ENCODE assay signal across 33 cellular contexts in genomic region chr2:118490323-118490722, GRCh38.
"Had no signal": no experiment of that assay in that cellular context is flagged by ENCODE, and none has a peak within 500 bp of the region (broad histone marks: within the 10 kb centered on the region; RNA-seq: fewer than 3 reads in every experiment).

No MANE protein-coding gene starts in this region.

- H3K4me3 Mint-ChIP-seq: activated CD4-positive, alpha-beta memory T cell treated with anti-CD3 and anti-CD28 coated beads for 36 hours; activated CD4-positive, alpha-beta T cell treated with anti-CD3 and anti-CD28 coated beads, Interleukin-2, amount 10 ng/mL, durations not matched to agents 24 days and 14 days; activated naive CD4-positive, alpha-beta T cell treated with anti-CD3 and anti-CD28 coated beads, Interleukin-2, amount 50 U/mL, for 24 hours; activated naive CD8-positive, alpha-beta T cell treated with anti-CD3 and anti-CD28 coated beads, Interleukin-2, amount 50 U/mL, for 24 hours; activated T-cell treated with anti-CD3 and anti-CD28 coated beads, Interleukin-2, amount 50 U/mL, for 4 hours; immature natural killer cell; naive thymus-derived CD4-positive, alpha-beta T cell; stimulated activated effector memory CD8-positive, alpha-beta T cell treated with anti-CD3 and anti-CD28 coated beads, Interleukin-12 subunit alpha, Interleukin-12 subunit beta, amount 100 ng/mL, for 72 hours; stimulated activated naive CD8-positive, alpha-beta T cell treated with anti-CD3 and anti-CD28 coated beads, Interleukin-15, amount 100 ng/mL, for 72 hours; T-helper 17 cell had no signal

- H3K4me3 ChIP-seq: coronary artery, dorsolateral prefrontal cortex, gastroesophageal sphincter, hepatocyte, ovary, skin epidermis, upper lobe of left lung had no signal

- H3K9me3 ChIP-seq: ovary, upper lobe of left lung had no signal

- ATAC-seq: activated naive CD8-positive, alpha-beta T cell treated with anti-CD3 and anti-CD28 coated beads, Interleukin-2, amount 50 U/mL, for 24 hours; activated T-cell treated with anti-CD3 and anti-CD28 coated beads, Interleukin-2, amount 50 U/mL, for 4 hours; gastroesophageal sphincter; left colon; naive thymus-derived CD4-positive, alpha-beta T cell; sciatic nerve; stimulated activated effector memory CD8-positive, alpha-beta T cell treated with anti-CD3 and anti-CD28 coated beads, Interleukin-12 subunit alpha, Interleukin-12 subunit beta, amount 100 ng/mL, for 72 hours; stimulated activated naive CD8-positive, alpha-beta T cell treated with anti-CD3 and anti-CD28 coated beads, Interleukin-15, amount 100 ng/mL, for 72 hours; T-helper 17 cell had no signal

- H3K36me3 Mint-ChIP-seq: activated CD4-positive, alpha-beta memory T cell treated with anti-CD3 and anti-CD28 coated beads for 36 hours; activated naive CD4-positive, alpha-beta T cell treated with anti-CD3 and anti-CD28 coated beads, Interleukin-2, amount 50 U/mL, for 24 hours; immature natural killer cell; stimulated activated effector memory CD8-positive, alpha-beta T cell treated with anti-CD3 and anti-CD28 coated beads, Interleukin-12 subunit alpha, Interleukin-12 subunit beta, amount 100 ng/mL, for 72 hours had no signal

- H3K36me3 ChIP-seq: gastroesophageal sphincter, ovary, upper lobe of left lung, WERI-Rb-1 had no signal

- H3K27me3 Mint-ChIP-seq: activated CD4-positive, alpha-beta T cell treated with anti-CD3 and anti-CD28 coated beads, Interleukin-2, amount 10 ng/mL, durations not matched to agents 24 days and 14 days had no signal

- H3K27ac ChIP-seq: coronary artery, dorsolateral prefrontal cortex, gastroesophageal sphincter, hepatocyte, ovary, skin epidermis, upper lobe of left lung, WERI-Rb-1 had no signal

- H3K9me3 Mint-ChIP-seq: activated CD4-positive, alpha-beta T cell treated with anti-CD3 and anti-CD28 coated beads, Interleukin-2, amount 10 ng/mL, durations not matched to agents 24 days and 14 days; activated naive CD8-positive, alpha-beta T cell treated with anti-CD3 and anti-CD28 coated beads, Interleukin-2, amount 50 U/mL, for 24 hours had no signal

- H3K4me1 Mint-ChIP-seq: activated CD4-positive, alpha-beta T cell treated with anti-CD3 and anti-CD28 coated beads, Interleukin-2, amount 10 ng/mL, durations not matched to agents 24 days and 14 days; activated naive CD4-positive, alpha-beta T cell treated with anti-CD3 and anti-CD28 coated beads, Interleukin-2, amount 50 U/mL, for 24 hours; activated naive CD8-positive, alpha-beta T cell treated with anti-CD3 and anti-CD28 coated beads, Interleukin-2, amount 50 U/mL, for 24 hours; immature natural killer cell; naive thymus-derived CD4-positive, alpha-beta T cell; stimulated activated effector memory CD8-positive, alpha-beta T cell treated with anti-CD3 and anti-CD28 coated beads, Interleukin-12 subunit alpha, Interleukin-12 subunit beta, amount 100 ng/mL, for 72 hours; stimulated activated naive CD8-positive, alpha-beta T cell treated with anti-CD3 and anti-CD28 coated beads, Interleukin-15, amount 100 ng/mL, for 72 hours; T-helper 17 cell had no signal

- H3K27ac Mint-ChIP-seq: activated CD4-positive, alpha-beta memory T cell treated with anti-CD3 and anti-CD28 coated beads for 36 hours; activated CD4-positive, alpha-beta T cell treated with anti-CD3 and anti-CD28 coated beads, Interleukin-2, amount 10 ng/mL, durations not matched to agents 24 days and 14 days; activated naive CD4-positive, alpha-beta T cell treated with anti-CD3 and anti-CD28 coated beads, Interleukin-2, amount 50 U/mL, for 24 hours; activated naive CD8-positive, alpha-beta T cell treated with anti-CD3 and anti-CD28 coated beads, Interleukin-2, amount 50 U/mL, for 24 hours; activated T-helper 2 cell treated with anti-CD3 and anti-CD28 coated beads, Interferon-gamma antibody, Interleukin-2, Interleukin-4, amounts not matched to agents 10 μg/mL and 5 μg/mL and 100 μg/mL, durations not matched to agents 14 hours and 24 hours and 36 hours; immature natural killer cell; naive thymus-derived CD4-positive, alpha-beta T cell; progenitor cell of endocrine pancreas; stimulated activated effector memory CD8-positive, alpha-beta T cell treated with anti-CD3 and anti-CD28 coated beads, Interleukin-12 subunit alpha, Interleukin-12 subunit beta, amount 100 ng/mL, for 72 hours; stimulated activated naive CD8-positive, alpha-beta T cell treated with anti-CD3 and anti-CD28 coated beads, Interleukin-15, amount 100 ng/mL, for 72 hours; T-helper 17 cell had no signal

- H3K4me1 ChIP-seq: gastroesophageal sphincter, upper lobe of left lung had no signal

- H3K27me3 ChIP-seq: ovary, upper lobe of left lung had no signal

- DNase-seq: activated CD4-positive, alpha-beta memory T cell treated with anti-CD3 and anti-CD28 coated beads for 36 hours; activated CD4-positive, alpha-beta T cell treated with anti-CD3 and anti-CD28 coated beads, Interleukin-2, amount 10 ng/mL, durations not matched to agents 24 days and 14 days; activated CD4-positive, CD25-positive, alpha-beta regulatory T cell treated with anti-CD3 and anti-CD28 coated beads, Interleukin-2, amount 50 U/mL, for 72 hours; activated naive CD8-positive, alpha-beta T cell treated with anti-CD3 and anti-CD28 coated beads, Interleukin-2, amount 50 U/mL, for 24 hours; activated T-cell treated with anti-CD3 and anti-CD28 coated beads, Interleukin-2, amount 50 U/mL, for 4 hours; dorsolateral prefrontal cortex; effector memory CD4-positive, alpha-beta T cell; erythroblast; immature natural killer cell; kidney; left colon; midbrain; naive thymus-derived CD4-positive, alpha-beta T cell; ovary; retina; stimulated activated CD4-positive, alpha-beta T cell treated with anti-CD3 and anti-CD28 coated beads, Interleukin-12 subunit alpha, Interleukin-12 subunit beta, amount 100 ng/mL, for 4 hours; stimulated activated CD4-positive, alpha-beta T cell treated with anti-CD3 and anti-CD28 coated beads, Interleukin-4, amount 100 ng/mL, for 24 hours; stimulated activated naive CD8-positive, alpha-beta T cell treated with anti-CD3 and anti-CD28 coated beads, Interleukin-15, amount 100 ng/mL, for 72 hours; substantia nigra; SW 1271; T-helper 17 cell; T1000; upper lobe of left lung; WERI-Rb-1 had no signal
